ENCODE assay signal across 1 cellular context in the genomic region with DNA sequence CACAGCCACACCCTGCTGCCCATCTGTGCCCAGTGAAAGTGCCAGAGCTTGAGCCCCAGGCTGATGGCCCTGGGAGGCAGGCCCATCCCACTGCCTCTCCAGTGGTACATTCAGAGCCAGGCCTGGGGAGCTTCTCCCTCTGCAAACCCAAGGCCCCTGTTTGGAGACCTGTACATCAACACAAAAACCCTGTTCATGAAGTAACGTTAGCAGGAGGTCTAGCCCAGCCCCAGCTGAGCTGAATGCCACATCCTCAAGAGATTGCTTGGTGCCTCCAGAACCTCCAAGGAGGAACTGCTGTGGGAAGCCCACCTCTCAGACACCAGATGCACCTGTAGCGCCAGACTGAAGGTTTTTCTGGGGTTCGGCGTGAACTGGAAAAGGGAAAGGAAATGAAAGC.
TF ChIP-seq lines count a peak whose summit lies in the region.

No MANE protein-coding gene starts in this region.

TF ChIP-seq in H1, 55 proteins besides CTCF, POLR2A, EP300 and RAD21:
- no peak for TF ChIP-seq SP4 (IDR thresholded peaks at IDR 0.05; ENCODE audit: low read length)
- no peak for TF ChIP-seq CREB1 (IDR thresholded peaks at IDR 0.05)
- no peak for TF ChIP-seq EZH2 (IDR thresholded peaks at IDR 0.05; ENCODE audit: low read depth, low read length, severe bottlenecking)
- no peak for TF ChIP-seq CHD7 (IDR thresholded peaks at IDR 0.05; ENCODE audit: insufficient replicate concordance, low read length)
- TF ChIP-seq USF2 (IDR thresholded peaks at IDR 0.05; ENCODE audit: low read length), result no peak
- no peak for TF ChIP-seq CEBPB (IDR thresholded peaks at IDR 0.05; ENCODE audit: low read depth, low read length)
- TF ChIP-seq SP2 (IDR thresholded peaks at IDR 0.05; ENCODE audit: low read length), result no peak
TF ChIP-seq in H1: peak in this region for 0.
